In genomic region chr11:75841739-75842138, GRCh38 we compare ENCODE assay signal across 17 cellular contexts. TPM values are rescaled to one million over a fixed set of nuclear protein-coding genes. Genes with fewer than 3 reads are reported as not detected.
DNase-seq lines count a peak whose midpoint lies in the region; ATAC-seq and TF ChIP-seq lines count a peak whose summit lies in the region.
"Had no signal": no experiment of that assay in that cellular context is flagged by ENCODE, and none has a peak within 500 bp of the region (broad histone marks: within the 10 kb centered on the region; RNA-seq: fewer than 3 reads in every experiment).

No MANE protein-coding gene starts in this region.

- no peak overlapping the region for H3K4me3 Mint-ChIP-seq in mesothelial cell of epicardium
- H3K4me3 Mint-ChIP-seq in type B pancreatic cell: peak overlapping the region; percentile 31
- H3K4me3 Mint-ChIP-seq in natural killer cell: no peak overlapping the region
- H3K4me3 Mint-ChIP-seq: CD4-positive, alpha-beta memory T cell had no signal

- no peaks in the 10 kb centered on the region for H3K27me3 ChIP-seq in lower lobe of right lung (ENCODE audit: low read depth)
- H3K27me3 ChIP-seq in prostate gland (replicated peaks; ENCODE audit: insufficient read depth): no peaks in the 10 kb centered on the region
- H3K27me3 ChIP-seq: BLaER1 treated with 17β-estradiol and CSF1 and Interleukin-3, amounts not matched to agents 10 nM and 100 nM had no signal

- H3K9me3 ChIP-seq in lower lobe of right lung (no peaks in the 10 kb centered on the region), prostate gland (no peaks in the 10 kb centered on the region)

- H3K36me3 ChIP-seq in lower lobe of right lung: no peaks in the 10 kb centered on the region
- H3K36me3 ChIP-seq in prostate gland: no peaks in the 10 kb centered on the region

- H3K4me1 ChIP-seq in lower lobe of right lung (peaks cover 28% of the 10 kb centered on the region), prostate gland (replicated peaks) (no peaks in the 10 kb centered on the region)

- H3K27ac ChIP-seq in lower lobe of right lung (no peak overlapping the region), prostate gland (no peak overlapping the region)
- H3K27ac ChIP-seq: BLaER1 treated with 17β-estradiol and CSF1 and Interleukin-3, amounts not matched to agents 10 nM and 100 nM; GM23248 had no signal

- H3K9me3 Mint-ChIP-seq in mesothelial cell of epicardium (peaks cover 7% of the 10 kb centered on the region), type B pancreatic cell (no peaks in the 10 kb centered on the region), natural killer cell (no peaks in the 10 kb centered on the region)
- H3K9me3 Mint-ChIP-seq: CD4-positive, alpha-beta memory T cell had no signal

- TF ChIP-seq POLR2A in prostate gland (IDR thresholded peaks at IDR 0.05): no peak

- H3K27ac Mint-ChIP-seq in mesothelial cell of epicardium: peak overlapping the region; percentile 68
- H3K27ac Mint-ChIP-seq in type B pancreatic cell: peak overlapping the region; percentile 55
- H3K27ac Mint-ChIP-seq in natural killer cell: no peak overlapping the region
- H3K27ac Mint-ChIP-seq: CD4-positive, alpha-beta memory T cell had no signal

- H3K4me3 ChIP-seq in lower lobe of right lung (no peak overlapping the region), prostate gland (no peak overlapping the region)
- H3K4me3 ChIP-seq: BLaER1 treated with 17β-estradiol and CSF1 and Interleukin-3, amounts not matched to agents 10 nM and 100 nM; GM23248 had no signal

- 84% methylated on average over 2 of the region's 2 CpGs for WGBS in prostate gland

- H3K36me3 Mint-ChIP-seq in mesothelial cell of epicardium: peaks cover 10% of the 10 kb centered on the region
- H3K36me3 Mint-ChIP-seq in type B pancreatic cell: peaks cover 22% of the 10 kb centered on the region
- no peaks in the 10 kb centered on the region for H3K36me3 Mint-ChIP-seq in natural killer cell

- intact Hi-C loops in lower lobe of right lung (cut with DNase I) (no loop called here), natural killer cell (cut with micrococcal nuclease) (no loop called here), prostate gland (cut with DNase I) (no loop called here)

- H3K4me1 Mint-ChIP-seq in mesothelial cell of epicardium (peaks cover 35% of the 10 kb centered on the region), type B pancreatic cell (ENCODE audit: unreplicated experiment) (peaks cover 13% of the 10 kb centered on the region), natural killer cell (peaks cover 27 to 52% of the 10 kb centered on the region in 2 donors)

- DNase-seq in ELF-1 (ENCODE audit: low read depth, low spot score) (peak; percentile 12), mesothelial cell of epicardium (ENCODE audit: low spot score in 2 of 2, unreplicated experiment in 2 of 2) (no peak), type B pancreatic cell (ENCODE audit: extremely low spot score, unreplicated experiment) (no peak), lower lobe of right lung (no peak), natural killer cell (no peak), prostate gland (ENCODE audit: low spot score) (no peak), NCI-H1105 treated with DMSO at 0.1 percent for 48 hours (lab: John Stamatoyannopoulos, UW) (no peak)
- DNase-seq: Calu3; CD4-positive, alpha-beta memory T cell; COR-L47; DMS53; DMS79 treated with DMSO at 0.1 percent for 48 hours; GM23248; H7; HCEC 1CT had no signal

- H3K27me3 Mint-ChIP-seq in mesothelial cell of epicardium (ENCODE audit: low read depth) (no peaks in the 10 kb centered on the region), type B pancreatic cell (no peaks in the 10 kb centered on the region), natural killer cell (ENCODE audit: low read depth in 2 of 2) (no peaks in the 10 kb centered on the region)
- H3K27me3 Mint-ChIP-seq: CD4-positive, alpha-beta memory T cell had no signal

- ATAC-seq in SK-N-SH treated with all-trans-retinoic acid at 6 μM for 48 hours (no peak), lower lobe of right lung (no peak), natural killer cell (no peak)

- TF ChIP-seq CTCF in mesothelial cell of epicardium (IDR thresholded peaks at IDR 0.05; ENCODE audit: unreplicated experiment) (no peak), type B pancreatic cell (conservative IDR thresholded peaks at IDR 0.05) (no peak), lower lobe of right lung (IDR thresholded peaks at IDR 0.05) (no peak), natural killer cell (IDR thresholded peaks at IDR 0.05) (no peak), prostate gland (IDR thresholded peaks at IDR 0.05) (no peak)

TF ChIP-seq in SK-N-SH treated with all-trans-retinoic acid at 6 μM for 48 hours, 23 proteins besides CTCF, POLR2A, EP300 and RAD21:
- TF ChIP-seq TCF4 (CRISPR knock-in tag; IDR thresholded peaks at IDR 0.05; ENCODE audit: borderline replicate concordance) (peak; percentile 70; the same call in 1 of the 2 replicates), ARNTL (CRISPR knock-in tag; IDR thresholded peaks at IDR 0.05; ENCODE audit: borderline replicate concordance, low read depth) (no peak), POU6F1 (CRISPR knock-in tag; IDR thresholded peaks at IDR 0.05; ENCODE audit: borderline replicate concordance, low read depth) (no peak), ZNF8 (CRISPR knock-in tag; IDR thresholded peaks at IDR 0.05) (no peak), ESRRG (CRISPR knock-in tag; IDR thresholded peaks at IDR 0.05) (no peak), ISL1 (CRISPR knock-in tag; IDR thresholded peaks at IDR 0.05) (no peak), OSR1 (CRISPR knock-in tag; IDR thresholded peaks at IDR 0.05) (no peak), GLIS3 (CRISPR knock-in tag; IDR thresholded peaks at IDR 0.05) (no peak), TOX (CRISPR knock-in tag; IDR thresholded peaks at IDR 0.05; ENCODE audit: borderline replicate concordance) (no peak), RARB (CRISPR knock-in tag; IDR thresholded peaks at IDR 0.05) (no peak), TSHZ2 (CRISPR knock-in tag; IDR thresholded peaks at IDR 0.05) (0 out of 2 replicates have a peak, but pooled peaks have one; percentile 14), PATZ1 (CRISPR knock-in tag; IDR thresholded peaks at IDR 0.05; ENCODE audit: borderline replicate concordance) (no peak), PPARA (CRISPR knock-in tag; IDR thresholded peaks at IDR 0.05; ENCODE audit: borderline replicate concordance) (no peak), ZC3H10 (CRISPR knock-in tag; IDR thresholded peaks at IDR 0.05) (no peak), ZNF70 (CRISPR knock-in tag; IDR thresholded peaks at IDR 0.05) (no peak), ZFP30 (CRISPR knock-in tag; IDR thresholded peaks at IDR 0.05) (no peak), ZFP3 (CRISPR knock-in tag; IDR thresholded peaks at IDR 0.05) (no peak)

RNA-seq across cellular contexts. Expression of gene UVRAG, which starts 26.7 kb away (rescaled TPM):
- 27.3 to 27.6 TPM (median 27.4 TPM) in 3 replicates for total RNA-seq in mesothelial cell of epicardium
- total RNA-seq in type B pancreatic cell (ENCODE audit: low replicate concordance): 20.7 and 29.5 TPM in 2 replicates
- total RNA-seq in lower lobe of right lung: 36.0 TPM
- total RNA-seq in natural killer cell: 10 to 100 TPM; 39.9 to 52.5 (median 41.4) TPM
- 10 to 100 TPM; 13.9 to 25.2 TPM for total RNA-seq in prostate gland

Comparison
In these comparisons a context has a peak if more than half of its experiments do, and no peak if none do; other contexts are left out.
1. H3K27ac Mint-ChIP-seq: peak in mesothelial cell of epicardium (single experiment) and type B pancreatic cell (single experiment); none in natural killer cell (0 of 2).